ENCODE assay signal across 8 cellular contexts in the genomic region with DNA sequence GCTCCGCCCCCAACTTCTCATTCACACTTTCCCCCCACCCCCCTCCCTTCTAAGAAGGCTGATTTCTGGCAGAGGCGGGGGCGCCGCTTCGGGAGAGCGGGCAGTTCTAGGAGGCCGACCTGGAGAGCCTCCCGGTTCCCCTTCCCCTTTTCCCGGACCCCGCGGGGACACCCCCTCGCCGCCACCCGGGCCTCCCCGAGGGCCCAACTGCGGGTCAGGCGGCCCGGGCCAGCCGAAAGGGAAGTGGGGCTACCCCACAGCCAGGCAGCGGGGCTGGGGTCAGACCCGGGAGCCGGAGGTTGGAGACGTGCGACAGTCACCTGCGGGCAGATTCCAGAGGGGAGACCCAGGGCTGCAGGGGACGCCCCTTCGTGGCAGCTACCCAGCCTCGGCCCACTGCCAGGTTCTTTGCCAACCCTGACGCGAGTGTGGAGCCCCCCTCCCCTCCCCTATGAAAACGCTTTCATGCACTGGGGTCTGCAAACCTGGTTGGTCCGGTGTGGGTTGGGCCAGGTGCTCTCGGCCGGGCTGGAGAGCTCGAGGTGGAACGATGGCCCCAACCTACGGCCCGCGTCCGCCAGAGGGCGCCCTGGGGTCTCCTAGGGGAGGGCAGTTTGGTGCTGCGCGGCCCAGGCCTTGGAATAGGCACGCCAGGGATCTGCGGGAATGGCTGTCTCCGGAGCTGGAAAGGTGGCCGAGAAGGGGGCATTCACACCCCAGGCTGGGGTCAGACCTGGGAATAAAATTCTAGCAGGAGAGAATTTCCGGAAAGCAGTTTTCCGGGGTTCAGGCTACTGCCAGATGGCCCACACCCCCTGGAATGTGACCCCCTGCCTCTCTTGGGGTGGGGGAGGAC. TPM values are rescaled to one million over a fixed set of nuclear protein-coding genes. Genes with fewer than 3 reads are reported as not detected.
DNase-seq lines count a peak whose midpoint lies in the region; ATAC-seq and TF ChIP-seq lines count a peak whose summit lies in the region.

No MANE protein-coding gene starts in this region.

- peak overlapping the region; percentile 64 for H2AFZ ChIP-seq in HCT116 (ENCODE audit: low read depth, low read length, poor library complexity, severe bottlenecking)

- TF ChIP-seq CTCF in HCT116 (IDR thresholded peaks at IDR 0.05 in 2 of 3, conservative IDR thresholded peaks at IDR 0.05 in 1 of 3; ENCODE audit: borderline replicate concordance in 1 of 3, insufficient read depth in 1 of 3, low read depth in 2 of 3, low read length in 2 of 3) (peak; percentile 93 to 99 (median 98); a peak in 5 of 6 replicates), type B pancreatic cell (conservative IDR thresholded peaks at IDR 0.05) (peak; percentile 93)

- H3K9ac ChIP-seq in HCT116 (ENCODE audit: low read length), result peak overlapping the region; percentile 96

- peaks cover 43% of the 10 kb centered on the region for H3K4me1 Mint-ChIP-seq in type B pancreatic cell (ENCODE audit: unreplicated experiment)

- H3K4me3 ChIP-seq in HCT116 (replicated peaks in 1 of 2; ENCODE audit: low read depth in 1 of 2, low read length in 2 of 2), result peak overlapping the region; percentile 86 to 96

- no TSS peak for BruUV-seq in HCT116 (replicated peaks; lab: Mats Ljungman, UMichigan)

- ATAC-seq in HCT116 (peak; percentile 84), left cardiac atrium (peak; percentile 66 to 75)

- POLR2A ChIA-PET in HCT116 (lab: Charles Lee), result interaction anchor here (0.6 to 3.4 kb wide), 12 partner anchors 12 to 422 kb away, joined by 3 to 21 read pairs (median 5); partner anchors contain the start of gene PGS1

- H4K20me1 ChIP-seq in HCT116 (ENCODE audit: insufficient read depth), result peaks cover 3% of the 10 kb centered on the region; the same call in 1 of the 2 replicates

- peaks cover 4% of the 10 kb centered on the region for H3K36me3 Mint-ChIP-seq in type B pancreatic cell

- CTCF ChIA-PET in HCT116 (lab: Charles Lee), result interaction anchor here (0.6 to 2.5 kb wide), 25 partner anchors 9 to 368 kb away, joined by 3 to 28 read pairs (median 5); no protein-coding TSS in a partner anchor

- H3K36me3 ChIP-seq in HCT116 (ENCODE audit: control insufficient read depth in 1 of 2, insufficient read depth in 2 of 2, low read length in 2 of 2), result peaks cover 15 to 22% of the 10 kb centered on the region in 2 experiments

- peak; percentile 92 for TF ChIP-seq RAD21 in HCT116 (IDR thresholded peaks at IDR 0.05; ENCODE audit: low read depth)

- intact Hi-C loops in HCT116 (cut with micrococcal nuclease), result loop anchor here (1.0 to 5.0 kb wide), 7 partner anchors 18 to 347 kb away; partner anchors contain the start of gene PGS1
- intact Hi-C loops in left cardiac atrium (cut with DNase I), result loop anchor here (1.0 to 5.0 kb wide), 4 partner anchors 37 to 68 kb away; no protein-coding TSS in a partner anchor
- intact Hi-C loops in posterior cingulate gyrus (cut with DNase I), result loop anchor here (5.0 kb wide), 1 partner anchor 62 kb away; no protein-coding TSS in a partner anchor

- peak overlapping the region; percentile 82 for H3K27ac Mint-ChIP-seq in type B pancreatic cell

- no peaks in the 10 kb centered on the region for H3K27me3 ChIP-seq in HCT116 (ENCODE audit: insufficient read depth, low read length)

- peak overlapping the region; percentile 99 for H3K27ac ChIP-seq in HCT116 (ENCODE audit: low read depth, low read length)
- H3K27ac ChIP-seq in adipose tissue (ENCODE audit: low read depth, low read length), result peak overlapping the region; percentile 95

- H3K4me1 ChIP-seq in HCT116 (ENCODE audit: control insufficient read depth in 1 of 2, insufficient read depth in 2 of 2, low read length in 2 of 2), result peaks cover 8 to 54% of the 10 kb centered on the region in 2 experiments; a peak in 3 of 4 replicates

- no peaks in the 10 kb centered on the region for H3K27me3 Mint-ChIP-seq in type B pancreatic cell

- RAD21 ChIA-PET in HCT116 (lab: Charles Lee; ENCODE audit: low non-redundant PET in 1 of 2, low total read pairs in 2 of 2, uncharacterized antibody in 2 of 2, unreplicated experiment in 2 of 2), result interaction anchor here (0.6 to 1.6 kb wide), 10 partner anchors 16 to 218 kb away, joined by 3 to 9 read pairs (median 4); no protein-coding TSS in a partner anchor

- WGBS in adipose tissue, 3 donors, result 1 to 4% (median 2%) methylated on average over 40 to 49 of the region's 49 CpGs

- H3K9me3 Mint-ChIP-seq in type B pancreatic cell, result no peaks in the 10 kb centered on the region

- peaks cover 36% of the 10 kb centered on the region for H3K79me2 ChIP-seq in HCT116 (ENCODE audit: insufficient read depth, low read length)

- TF ChIP-seq POLR2A in HCT116 (IDR thresholded peaks at IDR 0.05; ENCODE audit: borderline replicate concordance, extremely low read depth, insufficient read depth, insufficient read length), result no peak

- H3K4me3 Mint-ChIP-seq in type B pancreatic cell, result peak overlapping the region; percentile 86

- H3K9me3 ChIP-seq in HCT116 (ENCODE audit: control insufficient read depth in 1 of 2, insufficient read depth in 1 of 2, low read depth in 1 of 2, low read length in 2 of 2), result no peaks in the 10 kb centered on the region

- peak; percentile 37 for DNase-seq in DMS 273 treated with DMSO at 0.1 percent for 48 hours (lab: John Stamatoyannopoulos, UW)
- peak; percentile 85 for DNase-seq in HCT116 (ENCODE audit: low read depth, low spot score)
- DNase-seq in NCI-H1417 (lab: John Stamatoyannopoulos, UW), result peak; percentile 86 to 89 (median 87)
- DNase-seq in T-helper 1 cell, result peak; percentile 80 to 88 (median 85)
- DNase-seq in left cardiac atrium, result peak; percentile 94
- peak; percentile 65 to 98 (median 88) for DNase-seq in posterior cingulate gyrus
- peak; percentile 95 for DNase-seq in type B pancreatic cell (ENCODE audit: extremely low spot score, unreplicated experiment)

- H3K9me2 ChIP-seq in HCT116 (ENCODE audit: insufficient read depth), result no peaks in the 10 kb centered on the region

- H3K4me2 ChIP-seq in HCT116 (ENCODE audit: low read length), result peak overlapping the region; percentile 98

TF ChIP-seq in HCT116, 20 proteins besides CTCF, POLR2A, EP300 and RAD21 (continues in another document):
- TF ChIP-seq MAX (IDR thresholded peaks at IDR 0.05) (peak; percentile 69; the same call in 1 of the 2 replicates), REST (IDR thresholded peaks at IDR 0.05; ENCODE audit: low read depth) (no peak), EGR1 (IDR thresholded peaks at IDR 0.05; ENCODE audit: low read depth) (peak; percentile 56; the same call in 1 of the 2 replicates), TCF7L2 (IDR thresholded peaks at IDR 0.05; ENCODE audit: borderline replicate concordance, extremely low read depth, insufficient read depth, insufficient read length) (peak; percentile 44), SIN3A (IDR thresholded peaks at IDR 0.05; ENCODE audit: low read depth) (no peak)
- TF ChIP-seq, protein P1, sequence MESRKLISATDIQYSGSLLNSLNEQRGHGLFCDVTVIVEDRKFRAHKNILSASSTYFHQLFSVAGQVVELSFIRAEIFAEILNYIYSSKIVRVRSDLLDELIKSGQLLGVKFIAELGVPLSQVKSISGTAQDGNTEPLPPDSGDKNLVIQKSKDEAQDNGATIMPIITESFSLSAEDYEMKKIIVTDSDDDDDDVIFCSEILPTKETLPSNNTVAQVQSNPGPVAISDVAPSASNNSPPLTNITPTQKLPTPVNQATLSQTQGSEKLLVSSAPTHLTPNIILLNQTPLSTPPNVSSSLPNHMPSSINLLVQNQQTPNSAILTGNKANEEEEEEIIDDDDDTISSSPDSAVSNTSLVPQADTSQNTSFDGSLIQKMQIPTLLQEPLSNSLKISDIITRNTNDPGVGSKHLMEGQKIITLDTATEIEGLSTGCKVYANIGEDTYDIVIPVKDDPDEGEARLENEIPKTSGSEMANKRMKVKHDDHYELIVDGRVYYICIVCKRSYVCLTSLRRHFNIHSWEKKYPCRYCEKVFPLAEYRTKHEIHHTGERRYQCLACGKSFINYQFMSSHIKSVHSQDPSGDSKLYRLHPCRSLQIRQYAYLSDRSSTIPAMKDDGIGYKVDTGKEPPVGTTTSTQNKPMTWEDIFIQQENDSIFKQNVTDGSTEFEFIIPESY (IDR thresholded peaks at IDR 0.05; ENCODE audit: extremely low read depth, insufficient replicate concordance, low read length), result no peak

RNA-seq across cellular contexts. Expression of gene SOCS3, which starts 0.7 kb away (rescaled TPM):
- 26.7 TPM for total RNA-seq in HCT116 (2021; ENCODE audit: unreplicated experiment)
- 23.7 and 28.3 TPM in 2 replicates for polyA plus RNA-seq in HCT116 (2012)
- 1,000 to 10,000 TPM in 1 of 3 donors, 100 to 1,000 TPM in 1, 10 to 100 TPM in 1; 33.1 to 1,268 (median 796) TPM for polyA plus RNA-seq in adipose tissue
- 10 to 100 TPM; 15.1 to 78.1 TPM for total RNA-seq in left cardiac atrium
- total RNA-seq in type B pancreatic cell (ENCODE audit: low replicate concordance), result 16.9 and 21.1 TPM in 2 replicates

RNA-seq across cellular contexts. Expression of gene PGS1, which starts 17.9 kb away (rescaled TPM):
- 44.4 TPM for total RNA-seq in HCT116 (2021; ENCODE audit: unreplicated experiment)
- polyA plus RNA-seq in HCT116 (2012), result 27.4 and 29.1 TPM in 2 replicates
- 10 to 100 TPM; 14.2 to 55.2 (median 28.3) TPM for polyA plus RNA-seq in adipose tissue
- 10 to 100 TPM; 17.7 to 24.3 TPM for total RNA-seq in left cardiac atrium
- total RNA-seq in type B pancreatic cell (ENCODE audit: low replicate concordance), result 44.7 and 54.8 TPM in 2 replicates

Comparison
In these comparisons a context has a peak if more than half of its experiments do, and no peak if none do; other contexts are left out.
1. Peak in every context shown above with its lines: DNase-seq, ATAC-seq, H3K4me3 ChIP-seq and H3K27ac ChIP-seq.
2. DNase-seq: peak in every context shown above with its lines; median percentile 95 in type B pancreatic cell; 94 in left cardiac atrium; 88 in posterior cingulate gyrus; 87 in NCI-H1417; 85 in HCT116; 85 in T-helper 1 cell; 37 in DMS 273 treated with DMSO at 0.1 percent for 48 hours.